ENCODE assay signal across 2 cellular contexts in the genomic region with DNA sequence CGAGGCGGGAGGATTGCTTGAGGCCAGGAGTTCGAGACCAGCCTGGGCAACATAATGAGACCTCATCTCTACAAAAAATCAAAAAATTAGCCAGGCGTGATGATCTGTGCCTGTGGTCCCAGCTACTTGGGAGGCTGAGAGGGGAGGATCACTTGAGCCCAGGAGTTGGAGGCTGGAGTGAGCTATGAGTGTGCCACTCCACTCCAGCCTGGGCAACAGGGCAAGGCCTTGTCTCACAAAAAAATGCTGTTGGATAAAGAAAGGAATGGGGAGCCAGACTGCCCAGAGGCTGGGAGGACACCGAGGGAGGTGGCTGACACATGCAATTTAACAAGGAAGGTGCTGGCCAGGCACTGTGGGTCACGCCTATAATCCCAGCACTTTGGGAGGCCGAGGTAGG. TPM values are rescaled to one million over a fixed set of nuclear protein-coding genes. Genes with fewer than 3 reads are reported as not detected.
"Had no signal": no experiment of that assay in that cellular context is flagged by ENCODE, and none has a peak within 500 bp of the region (broad histone marks: within the 10 kb centered on the region; RNA-seq: fewer than 3 reads in every experiment).

No MANE protein-coding gene starts in this region.

RNA-seq across cellular contexts. Expression of gene MYH11, which starts 47.5 kb away (rescaled TPM):
- total RNA-seq: dermis microvascular lymphatic vessel endothelial cell had no signal
- polyA plus RNA-seq: neural cell had no signal
